Comparison of ENCODE assay signal across 8 cellular contexts in the genomic region with DNA sequence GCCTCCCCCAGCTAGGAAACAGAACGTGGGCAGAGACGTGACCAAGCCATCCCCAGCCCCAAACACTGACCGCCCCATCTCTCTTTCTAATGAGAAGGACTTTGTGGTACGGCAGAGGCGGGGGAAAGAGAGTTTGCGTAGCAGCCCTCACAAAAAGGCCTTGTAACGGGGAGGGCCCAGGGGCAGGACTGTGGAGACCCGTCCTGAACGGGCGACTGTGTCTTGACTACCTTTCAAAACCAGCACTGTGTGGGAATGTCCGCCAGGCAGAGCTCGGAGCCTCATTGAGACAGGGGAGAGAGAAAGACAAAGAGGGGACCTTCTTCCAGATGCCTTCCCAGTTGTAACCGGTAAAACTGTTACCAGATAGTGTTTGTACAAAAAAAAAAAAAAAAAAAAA. TPM values are rescaled to one million over a fixed set of nuclear protein-coding genes. Genes with fewer than 3 reads are reported as not detected.
DNase-seq lines count a peak whose midpoint lies in the region; TF ChIP-seq lines count a peak whose summit lies in the region.

No MANE protein-coding gene starts in this region.

- H3K4me3 ChIP-seq in CD8-positive, alpha-beta memory T cell (ENCODE audit: low read length), result peak overlapping the region; percentile 68
- H3K4me3 ChIP-seq in MM.1S (ENCODE audit: low read length) (peak overlapping the region; percentile 40; the same call in 1 of the 2 replicates), parathyroid adenoma (ENCODE audit: low read depth, low read length) (no peak overlapping the region)

- peaks cover 6 to 30% (median 8%) of the 10 kb centered on the region in 3 donors for H3K36me3 Mint-ChIP-seq in CD8-positive, alpha-beta memory T cell
- peaks cover 16% of the 10 kb centered on the region for H3K36me3 Mint-ChIP-seq in dendritic cell treated with granulocyte-macrophage colony-stimulating factor and Interleukin-4, amounts not matched to agents 40 ng/mL and 50 ng/mL, for 4 days (ENCODE audit: low read depth)

- no peaks in the 10 kb centered on the region for H4K20me1 ChIP-seq in MM.1S (ENCODE audit: insufficient read depth, low read length)

- no peaks in the 10 kb centered on the region for H3K9me3 ChIP-seq in CD8-positive, alpha-beta memory T cell (ENCODE audit: low read length)
- no peaks in the 10 kb centered on the region for H3K9me3 ChIP-seq in MM.1S (replicated peaks; ENCODE audit: insufficient read depth, low read length)
- H3K9me3 ChIP-seq in parathyroid adenoma (ENCODE audit: control insufficient read depth, low read length), result no peaks in the 10 kb centered on the region

- H3F3A ChIP-seq in MM.1S (ENCODE audit: insufficient read depth, low read length), result no peaks in the 10 kb centered on the region

- H3K9me2 ChIP-seq in MM.1S (replicated peaks; ENCODE audit: insufficient read depth, low read length), result no peaks in the 10 kb centered on the region

- no peaks in the 10 kb centered on the region for H3K36me3 ChIP-seq in CD8-positive, alpha-beta memory T cell (ENCODE audit: insufficient read depth, low read length)
- no peaks in the 10 kb centered on the region for H3K36me3 ChIP-seq in MM.1S (replicated peaks; ENCODE audit: insufficient read depth, low read length)
- H3K36me3 ChIP-seq in parathyroid adenoma (ENCODE audit: control insufficient read depth, insufficient read depth, low read length), result no peaks in the 10 kb centered on the region

- H3K79me2 ChIP-seq in MM.1S (ENCODE audit: low read length), result no peaks in the 10 kb centered on the region
- no peaks in the 10 kb centered on the region for H3K79me2 ChIP-seq in parathyroid adenoma

- POLR2A ChIA-PET in CD8-positive, alpha-beta memory T cell (lab: Charles Lee), result interaction anchor here (0.8 to 4.5 kb wide), 7 partner anchors 11 to 49 kb away, joined by 3 to 61 read pairs (median 6); no protein-coding TSS in a partner anchor

- H3K4me1 ChIP-seq in CD8-positive, alpha-beta memory T cell (ENCODE audit: insufficient read depth, low read length), result peaks cover 58% of the 10 kb centered on the region
- H3K4me1 ChIP-seq in MM.1S (ENCODE audit: low read length) (no peaks in the 10 kb centered on the region), parathyroid adenoma (no peaks in the 10 kb centered on the region)

- CTCF ChIA-PET in CD8-positive, alpha-beta memory T cell (lab: Charles Lee), result interaction anchor here (0.7 to 16.9 kb wide), 15 partner anchors 8 to 184 kb away, joined by 3 to 342 read pairs (median 7); a partner anchor contains a TSS

- peaks cover 44 to 68% (median 56%) of the 10 kb centered on the region in 3 donors for H3K4me1 Mint-ChIP-seq in CD8-positive, alpha-beta memory T cell
- peaks cover 56% of the 10 kb centered on the region for H3K4me1 Mint-ChIP-seq in dendritic cell treated with granulocyte-macrophage colony-stimulating factor and Interleukin-4, amounts not matched to agents 40 ng/mL and 50 ng/mL, for 4 days (ENCODE audit: low read depth)

- no peak for DNase-seq in CD8-positive, alpha-beta memory T cell
- DNase-seq in MM.1S, result no peak
- DNase-seq in iPS-NIHi11 (ENCODE audit: low spot score), result no peak
- DNase-seq in nucleus accumbens (lab: John Stamatoyannopoulos, UW), result no peak
- DNase-seq in GOT3 (lab: John Stamatoyannopoulos, UW), result no peak
- DNase-seq in middle frontal gyrus (ENCODE audit: extremely low spot score, low spot score), result no peak

- peak overlapping the region; percentile 88 to 97 (median 95) for H3K4me3 Mint-ChIP-seq in CD8-positive, alpha-beta memory T cell
- H3K4me3 Mint-ChIP-seq in dendritic cell treated with granulocyte-macrophage colony-stimulating factor and Interleukin-4, amounts not matched to agents 40 ng/mL and 50 ng/mL, for 4 days, result peak overlapping the region; percentile 77

- H2AFZ ChIP-seq in MM.1S (ENCODE audit: low read length), result peak overlapping the region; percentile 60
- no peak overlapping the region for H2AFZ ChIP-seq in parathyroid adenoma

- no peak overlapping the region for H3K9ac ChIP-seq in MM.1S (ENCODE audit: low read length)
- H3K9ac ChIP-seq in parathyroid adenoma, result no peak overlapping the region

- H3K27me3 Mint-ChIP-seq in CD8-positive, alpha-beta memory T cell, result no peaks in the 10 kb centered on the region
- no peaks in the 10 kb centered on the region for H3K27me3 Mint-ChIP-seq in dendritic cell treated with granulocyte-macrophage colony-stimulating factor and Interleukin-4, amounts not matched to agents 40 ng/mL and 50 ng/mL, for 4 days

- intact Hi-C loops in dendritic cell treated with granulocyte-macrophage colony-stimulating factor and Interleukin-4, amounts not matched to agents 40 ng/mL and 50 ng/mL, for 4 days (cut with micrococcal nuclease), result loop anchor here (1.0 to 2.0 kb wide), 3 partner anchors 16 to 42 kb away; no protein-coding TSS in a partner anchor

- H3K27ac ChIP-seq in CD8-positive, alpha-beta memory T cell (ENCODE audit: low read depth, low read length), result peak overlapping the region; percentile 69
- no peak overlapping the region for H3K27ac ChIP-seq in MM.1S (ENCODE audit: low read length)
- peak overlapping the region; percentile 29 for H3K27ac ChIP-seq in parathyroid adenoma

- TF ChIP-seq CTCF in MM.1S (IDR thresholded peaks at IDR 0.05; ENCODE audit: low read length), result no peak
- TF ChIP-seq CTCF in parathyroid adenoma (IDR thresholded peaks at IDR 0.05), result no peak

- peak overlapping the region; percentile 60; the same call in 1 of the 2 replicates for H3K4me2 ChIP-seq in MM.1S (ENCODE audit: low read depth, low read length)
- no peak overlapping the region for H3K4me2 ChIP-seq in parathyroid adenoma (ENCODE audit: low read length)

- H3K27ac Mint-ChIP-seq in CD8-positive, alpha-beta memory T cell, result peak overlapping the region; percentile 96 to 100 (median 99)
- H3K27ac Mint-ChIP-seq in dendritic cell treated with granulocyte-macrophage colony-stimulating factor and Interleukin-4, amounts not matched to agents 40 ng/mL and 50 ng/mL, for 4 days, result peak overlapping the region; percentile 95

- H3K9me3 Mint-ChIP-seq in CD8-positive, alpha-beta memory T cell, result no peaks in the 10 kb centered on the region
- H3K9me3 Mint-ChIP-seq in dendritic cell treated with granulocyte-macrophage colony-stimulating factor and Interleukin-4, amounts not matched to agents 40 ng/mL and 50 ng/mL, for 4 days, result no peaks in the 10 kb centered on the region

- H3K27me3 ChIP-seq in CD8-positive, alpha-beta memory T cell (ENCODE audit: insufficient read depth, low read length, poor library complexity, severe bottlenecking), result no peaks in the 10 kb centered on the region
- H3K27me3 ChIP-seq in MM.1S (replicated peaks; ENCODE audit: insufficient read depth, low read length) (no peaks in the 10 kb centered on the region), parathyroid adenoma (ENCODE audit: control insufficient read depth, insufficient read depth, low read length) (no peaks in the 10 kb centered on the region)

RNA-seq across cellular contexts. Expression of a gene that starts 29.7 kb away (rescaled TPM):
- under 1 TPM; 0.24 to 0.27 TPM for total RNA-seq in CD8-positive, alpha-beta memory T cell
- polyA plus RNA-seq in CD8-positive, alpha-beta memory T cell, result not detected
